In the genomic region with DNA sequence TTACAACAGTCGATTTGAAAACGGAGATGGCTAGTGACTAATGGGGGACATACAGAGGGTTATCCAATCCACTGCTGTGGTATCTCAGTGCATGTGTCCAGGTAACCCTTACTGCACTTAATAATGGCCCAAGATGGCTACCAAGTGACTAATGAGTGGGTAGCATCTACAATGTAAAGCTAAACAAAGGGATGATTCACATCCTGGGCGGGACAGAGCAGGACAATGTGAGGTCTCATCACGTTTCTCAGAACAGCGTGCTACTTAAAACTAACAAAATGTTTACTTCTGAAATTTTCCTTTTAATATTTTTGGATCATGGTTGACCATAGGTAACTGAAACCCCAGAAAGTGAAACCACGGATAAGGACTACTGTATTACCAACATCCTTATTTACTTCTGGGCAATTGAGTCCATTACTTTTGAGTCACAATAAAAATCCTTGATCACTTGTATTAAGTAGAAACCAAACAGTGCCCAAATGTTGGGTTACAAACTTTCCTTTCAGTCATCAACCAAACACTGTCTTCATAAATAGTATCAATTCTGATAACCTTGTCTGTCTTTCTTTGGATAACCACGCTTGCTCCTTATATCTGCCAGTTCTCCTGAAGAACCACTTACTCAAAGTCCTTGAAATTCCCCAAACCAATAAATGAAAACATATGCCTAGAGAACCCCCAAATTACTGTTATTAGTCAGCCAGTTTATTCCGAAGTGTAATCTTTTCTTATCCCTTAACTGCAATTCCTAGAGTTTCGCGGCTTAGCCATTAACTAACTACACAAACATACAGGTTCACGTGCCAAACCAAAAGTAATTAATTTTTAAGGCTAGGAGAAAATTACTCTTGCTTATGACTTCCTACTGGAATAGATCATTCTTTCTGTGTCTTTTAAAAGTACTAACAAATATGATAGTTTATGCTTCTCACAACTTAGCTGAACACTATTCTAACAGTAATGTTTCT, we compare ENCODE assay signal across 11 cellular contexts. TPM values are rescaled to one million over a fixed set of nuclear protein-coding genes. Genes with fewer than 3 reads are reported as not detected.
DNase-seq lines count a peak whose midpoint lies in the region; ATAC-seq and TF ChIP-seq lines count a peak whose summit lies in the region.
"Had no signal": no experiment of that assay in that cellular context is flagged by ENCODE, and none has a peak within 500 bp of the region (broad histone marks: within the 10 kb centered on the region; RNA-seq: fewer than 3 reads in every experiment).

No MANE protein-coding gene starts in this region.

- H3K4me1 Mint-ChIP-seq in natural killer cell, result peaks cover 10 to 13% of the 10 kb centered on the region in 2 donors

- intact Hi-C loops in natural killer cell (cut with micrococcal nuclease), result no loop called here

- no peaks in the 10 kb centered on the region for H3K9me3 ChIP-seq in DND-41 (ENCODE audit: insufficient read depth, low read length, severe bottlenecking)
- H3K9me3 ChIP-seq: prostate gland had no signal

- peaks cover 4% of the 10 kb centered on the region for H3K4me1 ChIP-seq in DND-41 (ENCODE audit: insufficient read depth, low read length)
- H3K4me1 ChIP-seq: prostate gland had no signal

- ATAC-seq in DND-41 (ENCODE audit: insufficient read depth, low read depth) (peak; percentile 25; the same call in 1 of the 3 replicates), natural killer cell (peak in 2 of 3 donors; percentile 31 to 77), omental fat pad (ENCODE audit: low FRiP score) (no peak)

- TF ChIP-seq CTCF in DND-41 (IDR thresholded peaks at IDR 0.05; ENCODE audit: borderline replicate concordance, extremely low read depth, low read length, poor library complexity, severe bottlenecking) (no peak), NB4 (IDR thresholded peaks at IDR 0.05; ENCODE audit: low read depth, low read length) (no peak), choroid plexus epithelial cell (conservative IDR thresholded peaks at IDR 0.05; ENCODE audit: low read depth, low read length) (no peak), natural killer cell (IDR thresholded peaks at IDR 0.05) (no peak), omental fat pad (IDR thresholded peaks at IDR 0.05) (no peak)

- H2AFZ ChIP-seq in DND-41 (ENCODE audit: low read depth, low read length), result no peak overlapping the region

- TF ChIP-seq POLR2A in NB4 (IDR thresholded peaks at IDR 0.05; ENCODE audit: extremely low read depth, insufficient read length), result no peak

- no peak overlapping the region for H3K4me2 ChIP-seq in DND-41 (ENCODE audit: insufficient read depth, low read length)

- peaks cover 14% of the 10 kb centered on the region for H3K36me3 Mint-ChIP-seq in natural killer cell

- no peaks in the 10 kb centered on the region for H3K9me3 Mint-ChIP-seq in natural killer cell

- no peak overlapping the region for H3K27ac ChIP-seq in DND-41 (ENCODE audit: low read length)
- H3K27ac ChIP-seq: prostate gland had no signal

- no peak overlapping the region for H3K4me3 Mint-ChIP-seq in natural killer cell

- no peaks in the 10 kb centered on the region for H3K79me2 ChIP-seq in DND-41 (ENCODE audit: insufficient read depth, low read length)

- no peak overlapping the region for H3K27ac Mint-ChIP-seq in natural killer cell

- H3K36me3 ChIP-seq in DND-41 (ENCODE audit: insufficient read depth, low read length) (no peaks in the 10 kb centered on the region), H7 (replicated peaks; ENCODE audit: control insufficient read depth, insufficient read depth, low read length) (no peaks in the 10 kb centered on the region)
- H3K36me3 ChIP-seq: prostate gland had no signal

- no peaks in the 10 kb centered on the region for H4K20me1 ChIP-seq in DND-41 (ENCODE audit: insufficient read depth, low read length)

- H3K27me3 ChIP-seq in DND-41 (ENCODE audit: insufficient read depth, low read length, poor library complexity), result no peaks in the 10 kb centered on the region
- no peaks in the 10 kb centered on the region for H3K27me3 ChIP-seq in H7 (ENCODE audit: control insufficient read depth, insufficient read depth, low read length)

- no peak overlapping the region for H3K9ac ChIP-seq in DND-41 (ENCODE audit: low read depth, low read length)

- H3K4me3 ChIP-seq in DND-41 (ENCODE audit: low read depth in 1 of 2, low read length in 2 of 2) (no peak overlapping the region), NB4 (ENCODE audit: low read depth, low read length) (no peak overlapping the region), choroid plexus epithelial cell (ENCODE audit: low read depth, low read length) (no peak overlapping the region), H7 (ENCODE audit: insufficient read depth, low read depth, low read length) (no peak overlapping the region)
- H3K4me3 ChIP-seq: prostate gland had no signal

- DNase-seq in DND-41, result no peak
- peak; percentile 29 for DNase-seq in NB4 (ENCODE audit: low read depth)
- DNase-seq in choroid plexus epithelial cell (ENCODE audit: low read depth), result peak; percentile 58
- no peak for DNase-seq in natural killer cell
- DNase-seq in H7, result no peak
- no peak for DNase-seq in C1 segment of cervical spinal cord (lab: John Stamatoyannopoulos, UW)
- no peak for DNase-seq in omental fat pad (ENCODE audit: low spot score)
- no peak for DNase-seq in NCI-H1105 treated with DMSO at 0.1 percent for 48 hours (lab: John Stamatoyannopoulos, UW)
- DNase-seq: islet precursor cell, Right ventricle myocardium superior had no signal

- H3K27me3 Mint-ChIP-seq in natural killer cell (ENCODE audit: low read depth in 2 of 2), result peaks cover 0 to 6% of the 10 kb centered on the region in 2 donors

RNA-seq across cellular contexts. Expression of a gene that starts 59.7 kb away (rescaled TPM):
- 10 to 100 TPM; 52.8 to 78.2 (median 69.4) TPM for total RNA-seq in natural killer cell
- total RNA-seq in H7 (2014; rRNA removed; shearing (Covaris generic)), result 13.9 and 14.4 TPM in 2 replicates
- total RNA-seq in omental fat pad, result 100 to 1,000 TPM in 2 of 4 donors, 10 to 100 TPM in 2; 64.3 to 318 (median 121) TPM

Comparison
In these comparisons a context has a peak if more than half of its experiments do, and no peak if none do; other contexts are left out.
1. DNase-seq: peak in NB4 (single experiment) and choroid plexus epithelial cell (single experiment); none in DND-41 (single experiment), natural killer cell (single experiment), H7 (single experiment), C1 segment of cervical spinal cord (0 of 14), omental fat pad (single experiment) and NCI-H1105 treated with DMSO at 0.1 percent for 48 hours (single experiment).